Comparison of ENCODE assay signal across 28 cellular contexts in genomic region chr14:46487582-46488350, GRCh38.
DNase-seq lines count a peak whose midpoint lies in the region; ATAC-seq and TF ChIP-seq lines count a peak whose summit lies in the region.
"Had no signal": no experiment of that assay in that cellular context is flagged by ENCODE, and none has a peak within 500 bp of the region (broad histone marks: within the 10 kb centered on the region; RNA-seq: fewer than 3 reads in every experiment).

No MANE protein-coding gene starts in this region.

- no peaks in the 10 kb centered on the region for H3K36me3 ChIP-seq in right lobe of liver
- H3K36me3 ChIP-seq in neuronal stem cell (replicated peaks in 1 of 2; ENCODE audit: control insufficient read depth in 2 of 2, insufficient read depth in 2 of 2, low read length in 2 of 2) = no peaks in the 10 kb centered on the region
- H3K36me3 ChIP-seq in smooth muscle cell (ENCODE audit: low read depth) = no peaks in the 10 kb centered on the region
- H3K36me3 ChIP-seq: HAP-1 had no signal

- TF ChIP-seq CTCF in right lobe of liver (IDR thresholded peaks at IDR 0.05) = no peak
- no peak for TF ChIP-seq CTCF in smooth muscle cell (IDR thresholded peaks at IDR 0.05; ENCODE audit: borderline replicate concordance, insufficient read depth, poor library complexity, severe bottlenecking)
- TF ChIP-seq CTCF in GM10248 (IDR thresholded peaks at IDR 0.05; ENCODE audit: control extremely low read depth, extremely low read depth, low read depth, missing control alignments) = no peak

- DNase-seq in HT1080 (ENCODE audit: low read depth) = peak; percentile 1
- no peak for DNase-seq in epithelial cell of prostate (ENCODE audit: low read depth, low spot score)
- DNase-seq in right lobe of liver = peak in 1 of 3 donors; percentile 44
- DNase-seq in neuronal stem cell (ENCODE audit: low spot score) = no peak
- no peak for DNase-seq in smooth muscle cell (lab: John Stamatoyannopoulos, UW; ENCODE audit: unreplicated experiment)
- DNase-seq in GM10248 (ENCODE audit: extremely low spot score) = no peak
- no peak for DNase-seq in superior temporal gyrus (ENCODE audit: extremely low spot score)
- DNase-seq: AML-193; CD8-positive, alpha-beta T cell; DMS 273 treated with DMSO at 0.1 percent for 48 hours; DMS79; EL; GF-D8; GM23248; HFFc6; NCI-H1048; NCI-H1417; NCI-H1694 treated with DMSO at 0.1 percent for 48 hours; NCI-H2081; NCI-H2227 treated with DMSO at 0.1 percent for 48 hours; NCI-H526 treated with DMSO at 0.1 percent for 48 hours; OCI-M1; SK-N-SH; SW 1271 had no signal

- H3K4me3 ChIP-seq in right lobe of liver (peak overlapping the region in 1 of 3 donors; percentile 4), neuronal stem cell (ENCODE audit: low read length in 2 of 2) (no peak overlapping the region), smooth muscle cell (no peak overlapping the region)
- H3K4me3 ChIP-seq: A549, GM23248, HAP-1 had no signal

- CTCF ChIA-PET in GM10248 (lab: Yijun Ruan, JAX) = no interaction called here

- no peak for TF ChIP-seq POLR2A in right lobe of liver (IDR thresholded peaks at IDR 0.05)

- H3K23ac ChIP-seq in neuronal stem cell (ENCODE audit: low read depth, low read length, poor library complexity) = no peak overlapping the region

- no peaks in the 10 kb centered on the region for H4K20me1 ChIP-seq in smooth muscle cell (ENCODE audit: low read depth)

- H3K79me2 ChIP-seq in smooth muscle cell (ENCODE audit: low read depth) = no peaks in the 10 kb centered on the region

- H2BK5ac ChIP-seq in neuronal stem cell (ENCODE audit: low read length) = no peak overlapping the region

- 29% methylated on average over 10 of the region's 10 CpGs for WGBS in right lobe of liver (ENCODE audit: insufficient coverage, low coverage, low lambda C conversion rate, missing lambda C conversion rate)
- WGBS in neuronal stem cell (ENCODE audit: extremely low coverage in 2 of 2, insufficient read length in 2 of 2, insufficient replicate concordance in 1 of 2), 2 donors = no CpG with 5 or more reads among the region's 10 CpGs
- WGBS in smooth muscle cell (ENCODE audit: low lambda C conversion rate) = 68% methylated on average over 10 of the region's 10 CpGs

- H3K27me3 ChIP-seq in right lobe of liver (no peaks in the 10 kb centered on the region), neuronal stem cell (ENCODE audit: control insufficient read depth in 3 of 3, insufficient read depth in 3 of 3, low read depth in 1 of 3, low read length in 3 of 3) (no peaks in the 10 kb centered on the region), smooth muscle cell (ENCODE audit: low read depth) (no peaks in the 10 kb centered on the region)

- peak overlapping the region; percentile 4 for H3K18ac ChIP-seq in neuronal stem cell (ENCODE audit: low read length)

- H4K91ac ChIP-seq in neuronal stem cell (ENCODE audit: low read depth, low read length, poor library complexity) = no peak overlapping the region

- peak overlapping the region; percentile 63 for H3K27ac ChIP-seq in epithelial cell of prostate
- peak overlapping the region in 1 of 3 donors; percentile 31 for H3K27ac ChIP-seq in right lobe of liver
- no peak overlapping the region for H3K27ac ChIP-seq in neuronal stem cell (replicated peaks; ENCODE audit: low read length)
- no peak overlapping the region for H3K27ac ChIP-seq in smooth muscle cell (ENCODE audit: low read depth)
- H3K27ac ChIP-seq: A549, C4-2B, GM23248 had no signal

- ATAC-seq in right lobe of liver (peak; percentile 77 to 91 (median 86)), GM19455 (IDR thresholded peaks at IDR 0.05; ENCODE audit: unreplicated experiment) (no peak)
- ATAC-seq: A549; CD8-positive, alpha-beta T cell had no signal

- no peak overlapping the region for H2BK120ac ChIP-seq in neuronal stem cell (ENCODE audit: low read depth, low read length)

- no peak overlapping the region for H2BK12ac ChIP-seq in neuronal stem cell (ENCODE audit: low read length)

- no peak overlapping the region for H2BK15ac ChIP-seq in neuronal stem cell (ENCODE audit: low read length)

- intact Hi-C loops in right lobe of liver (cut with DNase I) = no loop called here

- no peaks in the 10 kb centered on the region for H3F3A ChIP-seq in smooth muscle cell (ENCODE audit: low read depth)

- H4K8ac ChIP-seq in neuronal stem cell (ENCODE audit: low read depth, low read length) = no peak overlapping the region

- H3K4me1 ChIP-seq in right lobe of liver = peaks cover 0 to 18% (median 0%) of the 10 kb centered on the region in 4 donors
- no peaks in the 10 kb centered on the region for H3K4me1 ChIP-seq in neuronal stem cell (ENCODE audit: control insufficient read depth in 2 of 2, insufficient read depth in 1 of 2, low read depth in 1 of 2, low read length in 2 of 2)
- no peaks in the 10 kb centered on the region for H3K4me1 ChIP-seq in smooth muscle cell (ENCODE audit: low read depth)
- H3K4me1 ChIP-seq: A549, HAP-1 had no signal

- no peak overlapping the region for H3K14ac ChIP-seq in neuronal stem cell (ENCODE audit: low read length)

- H3K9ac ChIP-seq in neuronal stem cell (ENCODE audit: low read depth, low read length, poor library complexity) (no peak overlapping the region), smooth muscle cell (ENCODE audit: low read depth) (no peak overlapping the region)
- H3K9ac ChIP-seq: GM23248, SK-N-SH had no signal

- H3K79me1 ChIP-seq in neuronal stem cell (ENCODE audit: low read depth, low read length) = no peaks in the 10 kb centered on the region

- H3K9me3 ChIP-seq in right lobe of liver (no peaks in the 10 kb centered on the region), neuronal stem cell (replicated peaks in 1 of 2; ENCODE audit: control insufficient read depth in 2 of 2, insufficient read depth in 1 of 2, low read depth in 1 of 2, low read length in 2 of 2) (no peaks in the 10 kb centered on the region), smooth muscle cell (replicated peaks; ENCODE audit: low read depth) (no peaks in the 10 kb centered on the region)
- H3K9me3 ChIP-seq: A549, HAP-1, SK-N-SH had no signal

- no peak overlapping the region for H3K4ac ChIP-seq in neuronal stem cell (ENCODE audit: low read length)

- POLR2A ChIA-PET in GM10248 (lab: Yijun Ruan, JAX) = no interaction called here

- H2AFZ ChIP-seq in neuronal stem cell (ENCODE audit: low read length) (peak overlapping the region; percentile 56), smooth muscle cell (ENCODE audit: low read depth) (no peak overlapping the region)
- H2AFZ ChIP-seq: GM23248 had no signal

- H2AK5ac ChIP-seq in neuronal stem cell (ENCODE audit: low read depth, low read length) = no peak overlapping the region

- H3K4me2 ChIP-seq in neuronal stem cell (ENCODE audit: insufficient read depth, low read length, poor library complexity, severe bottlenecking) (no peak overlapping the region), smooth muscle cell (no peak overlapping the region)
- H3K4me2 ChIP-seq: A549, SK-N-SH had no signal
